Comparison of ENCODE assay signal across 8 cellular contexts in genomic region chr5:15500326-15500958, GRCh38. TPM values are rescaled to one million over a fixed set of nuclear protein-coding genes. Genes with fewer than 3 reads are reported as not detected.
A peak's percentile ranks its signal among the peaks of the same experiment; 100 is the strongest.
DNase-seq lines count a peak whose midpoint lies in the region; TF ChIP-seq lines count a peak whose summit lies in the region.

No MANE protein-coding gene starts in this region.

- H3K27me3 ChIP-seq in iPS DF 6.9 (ENCODE audit: control insufficient read depth, insufficient read depth, low read length): no peaks in the 10 kb centered on the region
- no peaks in the 10 kb centered on the region for H3K27me3 ChIP-seq in sigmoid colon

- H3K27ac ChIP-seq in HEK293 (ENCODE audit: extremely low read depth, low read depth, low read length) (peak overlapping the region; percentile 51; the same call in 1 of the 2 replicates), iPS DF 6.9 (ENCODE audit: low read length) (no peak overlapping the region), sigmoid colon (peak overlapping the region; percentile 89 to 92 (median 91))

- intact Hi-C loops in sigmoid colon (cut with DNase I): loop anchor here (1.0 to 10.0 kb wide), 4 partner anchors 49 to 322 kb away; no protein-coding TSS in a partner anchor

- POLR2A ChIA-PET in HEK293 (lab: Yijun Ruan, JAX): no interaction called here

- H3K4me3 ChIP-seq in HEK293 (ENCODE audit: low read depth, low read length) (peak overlapping the region; percentile 81), iPS DF 6.9 (ENCODE audit: low read length) (peak overlapping the region; percentile 61), sigmoid colon (peak overlapping the region; percentile 81 to 88 (median 84))

- no CpG with 5 or more reads among the region's 61 CpGs for WGBS in iPS DF 6.9 (ENCODE audit: insufficient coverage, insufficient read length)
- 1 to 2% methylated on average over 61 of the region's 61 CpGs for WGBS in sigmoid colon, 2 donors

- H3K9me3 ChIP-seq in HEK293 (ENCODE audit: control insufficient read depth, insufficient read depth, low read depth, low read length): no peaks in the 10 kb centered on the region
- no peaks in the 10 kb centered on the region for H3K9me3 ChIP-seq in iPS DF 6.9 (ENCODE audit: control insufficient read depth, insufficient read depth, low read length)
- H3K9me3 ChIP-seq in sigmoid colon: no peaks in the 10 kb centered on the region

- DNase-seq in amygdala (lab: John Stamatoyannopoulos, UW) (peak in 40 of 56 donors; percentile 4 to 72 (median 44)), iPS DF 6.9 (ENCODE audit: low read depth, low spot score) (no peak), sigmoid colon (peak; percentile 81), NCI-H2081 (lab: John Stamatoyannopoulos, UW) (no peak), DMS153 treated with DMSO at 0.1 percent for 48 hours (lab: John Stamatoyannopoulos, UW; ENCODE audit: unreplicated experiment) (no peak), NCI-H1092 treated with DMSO at 0.1 percent for 48 hours (lab: John Stamatoyannopoulos, UW) (no peak), NCI-H2029 (lab: John Stamatoyannopoulos, UW) (no peak)

- CTCF ChIA-PET in HEK293 (lab: Yijun Ruan, JAX): interaction anchor here (0.6 kb wide), 1 partner anchor 1182 kb away, joined by 3 read pairs; no protein-coding TSS in a partner anchor

- H3K36me3 ChIP-seq in HEK293 (ENCODE audit: control insufficient read depth in 2 of 2, insufficient read depth in 1 of 2, low read length in 2 of 2) (no peaks in the 10 kb centered on the region), iPS DF 6.9 (ENCODE audit: control insufficient read depth, insufficient read depth, low read length) (no peaks in the 10 kb centered on the region), sigmoid colon (no peaks in the 10 kb centered on the region)

- TF ChIP-seq EP300 in sigmoid colon (IDR thresholded peaks at IDR 0.05): no peak

- TF ChIP-seq CTCF in HEK293 (tag by site-specific recombination; IDR thresholded peaks at IDR 0.05) (no peak), sigmoid colon (IDR thresholded peaks at IDR 0.05) (no peak)

- H3K4me1 ChIP-seq in HEK293 (ENCODE audit: control insufficient read depth, insufficient read depth, low read length): peaks cover 3% of the 10 kb centered on the region
- no peaks in the 10 kb centered on the region for H3K4me1 ChIP-seq in iPS DF 6.9 (ENCODE audit: control insufficient read depth, insufficient read depth, low read length)
- peaks cover 0 to 42% (median 21%) of the 10 kb centered on the region in 4 donors for H3K4me1 ChIP-seq in sigmoid colon

- TF ChIP-seq POLR2A in sigmoid colon (IDR thresholded peaks at IDR 0.05): no peak

TF ChIP-seq in HEK293, 187 proteins besides CTCF, POLR2A, EP300 and RAD21:
- no peak for TF ChIP-seq TCF7L2 (IDR thresholded peaks at IDR 0.05; ENCODE audit: borderline replicate concordance, low read depth, low read length)
- no peak for TF ChIP-seq ZSCAN16 (tag by site-specific recombination; IDR thresholded peaks at IDR 0.05)
- TF ChIP-seq ZFHX2 (tag by site-specific recombination; conservative IDR thresholded peaks at IDR 0.05): 0 out of 2 replicates have a peak, but pooled peaks have one; percentile 12
- TF ChIP-seq ZNF777 (tag by site-specific recombination; IDR thresholded peaks at IDR 0.05; ENCODE audit: borderline replicate concordance): no peak
- TF ChIP-seq ZBTB26 (tag by site-specific recombination; optimal IDR thresholded peaks at IDR 0.05): peak; percentile 47
- TF ChIP-seq YY2 (tag by site-specific recombination; IDR thresholded peaks at IDR 0.05): no peak
- TF ChIP-seq SP2 (tag by site-specific recombination; IDR thresholded peaks at IDR 0.05): peak; percentile 23; the same call in 1 of the 2 replicates
- TF ChIP-seq ZNF155 (tag by site-specific recombination; IDR thresholded peaks at IDR 0.05): no peak
- TF ChIP-seq GLIS2 (tag by site-specific recombination; IDR thresholded peaks at IDR 0.05): peak; percentile 26; the same call in 1 of the 2 replicates

RNA-seq across cellular contexts. Expression of gene FBXL7, which starts 0.5 kb away (rescaled TPM):
- total RNA-seq in sigmoid colon: 10 to 100 TPM; 18.2 to 44.3 (median 20.9) TPM
- 1 to 10 TPM in 2 of 3 donors, under 1 TPM in 1; 0.92 to 3.6 (median 2.7) TPM for polyA plus RNA-seq in sigmoid colon

Comparison
In these comparisons a context has a peak if more than half of its experiments do, and no peak if none do; other contexts are left out.
1. DNase-seq: peak in amygdala (40 of 56) and sigmoid colon (single experiment); none in iPS DF 6.9 (single experiment), NCI-H2081 (0 of 2), DMS153 treated with DMSO at 0.1 percent for 48 hours (single experiment), NCI-H1092 treated with DMSO at 0.1 percent for 48 hours (single experiment) and NCI-H2029 (single experiment).
2. Peak in every context shown above with its lines, with median percentiles within 50 percentile points of each other: H3K4me3 ChIP-seq.